12 cellular contexts compared by ENCODE assay signal in the genomic region with DNA sequence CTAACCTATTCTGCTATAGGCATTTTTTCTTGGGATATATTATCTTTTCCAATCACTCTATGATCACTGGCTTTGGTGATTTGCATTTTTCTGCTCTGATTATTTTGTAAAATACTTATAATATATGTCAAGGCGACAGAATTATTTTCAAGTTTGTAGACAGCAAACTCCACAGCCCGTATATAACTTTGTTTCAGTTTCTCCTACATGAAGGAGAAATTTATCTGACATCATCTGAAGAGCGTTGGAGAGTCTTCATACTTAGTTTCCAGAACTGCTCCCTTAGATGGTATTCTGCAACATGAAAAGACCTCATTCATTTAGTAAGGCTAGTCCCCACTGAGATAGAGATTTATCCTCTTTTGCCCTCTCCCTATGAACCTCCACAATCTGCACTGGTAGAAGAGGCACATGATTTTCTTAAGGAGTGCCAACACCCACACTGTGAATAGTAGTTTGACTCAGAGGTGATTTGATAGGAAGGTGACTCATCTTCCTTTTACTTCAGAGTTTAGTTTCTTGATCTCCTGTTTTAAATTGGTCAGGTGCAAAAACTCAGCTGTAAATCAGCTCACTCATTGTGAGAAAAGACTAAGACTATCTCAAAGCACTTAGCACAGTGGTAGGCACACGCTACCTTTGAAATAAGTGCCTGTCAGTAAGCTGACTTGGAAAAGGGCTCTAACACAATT.
DNase-seq lines count a peak whose midpoint lies in the region; ATAC-seq and TF ChIP-seq lines count a peak whose summit lies in the region.
"Had no signal": no experiment of that assay in that cellular context is flagged by ENCODE, and none has a peak within 500 bp of the region (broad histone marks: within the 10 kb centered on the region; RNA-seq: fewer than 3 reads in every experiment).

No MANE protein-coding gene starts in this region.

- no peaks in the 10 kb centered on the region for H3K9me3 ChIP-seq in heart right ventricle
- H3K9me3 ChIP-seq: ovary, transverse colon had no signal

- intact Hi-C loops in heart right ventricle (cut with DNase I), result no loop called here

- TF ChIP-seq CTCF in GM12865 (IDR thresholded peaks at IDR 0.05; ENCODE audit: insufficient read depth, low read depth, low read length, missing control alignments) (no peak), choroid plexus epithelial cell (conservative IDR thresholded peaks at IDR 0.05; ENCODE audit: low read depth, low read length) (no peak), heart right ventricle (IDR thresholded peaks at IDR 0.05) (no peak)

- H3K4me3 ChIP-seq in GM12865 (ENCODE audit: low read depth, low read length) (no peak overlapping the region), choroid plexus epithelial cell (ENCODE audit: low read depth, low read length) (no peak overlapping the region), heart right ventricle (no peak overlapping the region)
- H3K4me3 ChIP-seq: ovary, transverse colon had no signal

- H3K4me1 ChIP-seq in heart right ventricle, result no peaks in the 10 kb centered on the region
- H3K4me1 ChIP-seq: transverse colon had no signal

- 85 to 90% methylated on average over 4 of the region's 4 CpGs for WGBS in heart right ventricle, 2 donors

- DNase-seq in GM12865 (ENCODE audit: low read depth) (peak; percentile 21), LHCN-M2 (ENCODE audit: low read depth) (peak; percentile 51), choroid plexus epithelial cell (ENCODE audit: low read depth) (peak; percentile 63), pulmonary artery endothelial cell (ENCODE audit: low read depth, low spot score) (peak; percentile 71), NCI-H1105 (lab: John Stamatoyannopoulos, UW) (no peak), heart right ventricle (no peak)
- DNase-seq: activated naive CD8-positive, alpha-beta T cell treated with anti-CD3 and anti-CD28 coated beads, Interleukin-2, amount 10 ng/mL, durations not matched to agents 7 days and 5 days; endodermal cell; ovary; transverse colon had no signal

- H3K27me3 ChIP-seq in heart right ventricle, result no peaks in the 10 kb centered on the region
- H3K27me3 ChIP-seq: ovary, transverse colon had no signal

- ATAC-seq in GM21526 (IDR thresholded peaks at IDR 0.05; ENCODE audit: low FRiP score, unreplicated experiment), result no peak
- ATAC-seq in heart right ventricle, result no peak

- H3K27ac ChIP-seq in heart right ventricle, result no peak overlapping the region
- H3K27ac ChIP-seq: ovary, transverse colon, VCaP had no signal

- H3K36me3 ChIP-seq in heart right ventricle, result no peaks in the 10 kb centered on the region
- H3K36me3 ChIP-seq: ovary, transverse colon had no signal

Comparison
In these comparisons a context has a peak if more than half of its experiments do, and no peak if none do; other contexts are left out.
1. DNase-seq: peak in GM12865 (single experiment), LHCN-M2 (single experiment), choroid plexus epithelial cell (single experiment) and pulmonary artery endothelial cell (single experiment); none in NCI-H1105 (single experiment) and heart right ventricle (0 of 2).